In the genomic region with DNA sequence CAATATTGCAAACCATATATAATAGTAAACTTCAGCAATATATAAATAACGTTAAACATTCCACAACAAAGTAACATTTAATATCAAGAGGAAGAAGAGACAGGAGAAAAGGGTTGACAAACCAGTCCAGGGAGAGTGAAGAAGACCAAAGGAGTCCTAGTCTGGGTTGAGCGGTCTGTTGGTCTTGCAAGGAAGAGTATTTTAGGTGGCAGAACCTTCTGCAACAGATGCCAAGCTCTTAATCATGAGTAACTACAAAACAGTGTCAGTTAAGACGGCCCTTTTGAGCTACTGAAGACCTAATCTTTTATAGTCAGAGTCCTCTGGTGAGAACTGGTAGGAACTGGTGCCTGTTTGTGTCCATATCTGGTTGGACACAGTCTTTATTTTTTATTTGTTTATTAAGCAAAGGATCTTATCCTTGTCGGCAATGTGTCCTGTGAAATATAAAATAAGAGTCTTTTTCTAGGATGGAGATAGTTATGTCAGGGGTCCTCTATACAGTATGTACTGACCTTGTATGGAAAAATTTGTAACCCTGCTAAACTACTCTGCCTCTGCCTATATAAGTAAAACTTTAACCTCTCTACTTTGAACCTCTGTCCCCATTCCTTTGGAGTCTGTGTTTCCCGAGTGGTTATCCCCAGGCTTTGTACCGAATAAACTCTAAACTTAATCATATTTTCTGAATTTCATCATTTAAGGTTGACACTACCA, we compare ENCODE assay signal across 1 cellular context.
A peak's percentile ranks its signal among the peaks of the same experiment; 100 is the strongest.
TF ChIP-seq lines count a peak whose summit lies in the region.

No MANE protein-coding gene starts in this region.

TF ChIP-seq in K562, 482 proteins besides CTCF, POLR2A, EP300 and RAD21 (continued from another document and continues in another):
- TF ChIP-seq AFF1 (IDR thresholded peaks at IDR 0.05; ENCODE audit: low read depth in 1 of 2, partially characterized antibody in 2 of 2) (no peak), RCOR1 (IDR thresholded peaks at IDR 0.05; ENCODE audit: borderline replicate concordance in 1 of 2, low read depth in 2 of 2, low read length in 2 of 2) (no peak), NCOR1 (IDR thresholded peaks at IDR 0.05) (peak; percentile 62), SAFB (IDR thresholded peaks at IDR 0.05; ENCODE audit: borderline replicate concordance, low read depth, low read length) (no peak), TEAD4 (IDR thresholded peaks at IDR 0.05; ENCODE audit: low read length) (peak; percentile 26; the same call in 1 of the 2 replicates), TEAD4 (CRISPR knock-in tag; IDR thresholded peaks at IDR 0.05; ENCODE audit: borderline replicate concordance) (no peak), PHF8 (IDR thresholded peaks at IDR 0.05; ENCODE audit: borderline replicate concordance, low read length) (no peak; the same call in 1 of the 2 replicates), CHD1 (IDR thresholded peaks at IDR 0.05; ENCODE audit: low read length) (no peak), MEIS2 (IDR thresholded peaks at IDR 0.05; ENCODE audit: partially characterized antibody) (peak; percentile 7), PHB2 (IDR thresholded peaks at IDR 0.05; ENCODE audit: low read depth) (no peak), TSHZ1 (CRISPR knock-in tag; IDR thresholded peaks at IDR 0.05) (no peak), TAL1 (IDR thresholded peaks at IDR 0.05) (peak; percentile 63), PRDM10 (IDR thresholded peaks at IDR 0.05; ENCODE audit: partially characterized antibody) (peak; percentile 9), C11orf30 (IDR thresholded peaks at IDR 0.05; ENCODE audit: low read depth) (no peak), NFIX (CRISPR knock-in tag; IDR thresholded peaks at IDR 0.05; ENCODE audit: low read depth) (no peak), ZZZ3 (IDR thresholded peaks at IDR 0.05) (no peak), L3MBTL2 (IDR thresholded peaks at IDR 0.05) (no peak), ZNF766 (CRISPR knock-in tag; conservative IDR thresholded peaks at IDR 0.05) (no peak), ZHX1 (conservative IDR thresholded peaks at IDR 0.05; ENCODE audit: low read length) (no peak), NBN (IDR thresholded peaks at IDR 0.05; ENCODE audit: low read depth) (no peak), BDP1 (IDR thresholded peaks at IDR 0.05; ENCODE audit: insufficient read depth, insufficient read length) (no peak), PBX2 (CRISPR knock-in tag; IDR thresholded peaks at IDR 0.05; ENCODE audit: low read depth) (no peak), PBX2 (tag; conservative IDR thresholded peaks at IDR 0.05; ENCODE audit: low read depth) (no peak), TEAD2 (tag; IDR thresholded peaks at IDR 0.05) (no peak), CBFA2T2 (conservative IDR thresholded peaks at IDR 0.05) (peak; percentile 53), ZSCAN29 (IDR thresholded peaks at IDR 0.05) (no peak), TCF3 (CRISPR knock-in tag; IDR thresholded peaks at IDR 0.05) (peak; percentile 39; the same call in 1 of the 2 replicates), THRA (IDR thresholded peaks at IDR 0.05) (no peak), SLC30A9 (CRISPR knock-in tag; IDR thresholded peaks at IDR 0.05) (no peak), NCOA4 (IDR thresholded peaks at IDR 0.05; ENCODE audit: partially characterized antibody) (no peak), TBP (optimal IDR thresholded peaks at IDR 0.05; ENCODE audit: low read depth, low read length) (no peak)
- TF ChIP-seq, protein P1, sequence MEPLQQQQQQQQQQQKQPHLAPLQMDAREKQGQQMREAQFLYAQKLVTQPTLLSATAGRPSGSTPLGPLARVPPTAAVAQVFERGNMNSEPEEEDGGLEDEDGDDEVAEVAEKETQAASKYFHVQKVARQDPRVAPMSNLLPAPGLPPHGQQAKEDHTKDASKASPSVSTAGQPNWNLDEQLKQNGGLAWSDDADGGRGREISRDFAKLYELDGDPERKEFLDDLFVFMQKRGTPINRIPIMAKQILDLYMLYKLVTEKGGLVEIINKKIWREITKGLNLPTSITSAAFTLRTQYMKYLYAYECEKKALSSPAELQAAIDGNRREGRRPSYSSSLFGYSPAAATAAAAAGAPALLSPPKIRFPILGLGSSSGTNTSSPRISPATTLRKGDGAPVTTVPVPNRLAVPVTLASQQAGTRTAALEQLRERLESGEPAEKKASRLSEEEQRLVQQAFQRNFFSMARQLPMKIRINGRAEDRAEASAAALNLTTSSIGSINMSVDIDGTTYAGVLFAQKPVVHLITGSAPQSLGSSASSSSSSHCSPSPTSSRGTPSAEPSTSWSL (CRISPR knock-in tag; IDR thresholded peaks at IDR 0.05; ENCODE audit: borderline replicate concordance), result no peak
- TF ChIP-seq, protein P2, sequence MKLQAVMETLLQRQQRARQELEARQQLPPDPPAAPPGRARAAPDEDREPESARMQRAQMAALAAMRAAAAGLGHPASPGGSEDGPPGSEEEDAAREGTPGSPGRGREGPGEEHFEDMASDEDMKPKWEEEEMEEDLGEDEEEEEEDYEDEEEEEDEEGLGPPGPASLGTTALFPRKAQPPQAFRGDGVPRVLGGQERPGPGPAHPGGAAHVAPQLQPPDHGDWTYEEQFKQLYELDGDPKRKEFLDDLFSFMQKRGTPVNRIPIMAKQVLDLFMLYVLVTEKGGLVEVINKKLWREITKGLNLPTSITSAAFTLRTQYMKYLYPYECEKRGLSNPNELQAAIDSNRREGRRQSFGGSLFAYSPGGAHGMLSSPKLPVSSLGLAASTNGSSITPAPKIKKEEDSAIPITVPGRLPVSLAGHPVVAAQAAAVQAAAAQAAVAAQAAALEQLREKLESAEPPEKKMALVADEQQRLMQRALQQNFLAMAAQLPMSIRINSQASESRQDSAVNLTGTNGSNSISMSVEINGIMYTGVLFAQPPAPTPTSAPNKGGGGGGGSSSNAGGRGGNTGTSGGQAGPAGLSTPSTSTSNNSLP (IDR thresholded peaks at IDR 0.05; ENCODE audit: borderline replicate concordance, low read depth, low read length), result no peak
